ENCODE assay signal across 22 cellular contexts in genomic region chr6:7891098-7891872, GRCh38.
"Had no signal": no experiment of that assay in that cellular context is flagged by ENCODE, and none has a peak within 500 bp of the region (broad histone marks: within the 10 kb centered on the region; RNA-seq: fewer than 3 reads in every experiment).

No MANE protein-coding gene starts in this region.

- H3K4me3 Mint-ChIP-seq: endodermal cell, nephron had no signal

- H3K27ac Mint-ChIP-seq: endodermal cell, nephron, progenitor cell of endocrine pancreas had no signal

- H3K27me3 ChIP-seq: colonic mucosa, pancreas, sigmoid colon, suprapubic skin, thyroid gland, upper lobe of left lung, vagina had no signal

- H3K4me1 ChIP-seq: colonic mucosa, pancreas, sigmoid colon, suprapubic skin, thyroid gland, upper lobe of left lung, vagina had no signal

- H3K9me3 Mint-ChIP-seq: endodermal cell, nephron had no signal

- ATAC-seq: left lobe of liver; stimulated activated naive CD8-positive, alpha-beta T cell treated with anti-CD3 and anti-CD28 coated beads, Interleukin-15, Interleukin-2, amounts not matched to agents 100 U/mL and 50 U/mL, for 24 hours had no signal

- H3K9me3 ChIP-seq: colonic mucosa, pancreas, sigmoid colon, suprapubic skin, thyroid gland, upper lobe of left lung, vagina had no signal

- H3K4me3 ChIP-seq: colonic mucosa, lung, pancreas, sigmoid colon, skin epidermis, suprapubic skin, thyroid gland, upper lobe of left lung, vagina had no signal

- DNase-seq: colonic mucosa; effector CD4-positive, alpha-beta T cell; endodermal cell; foreskin melanocyte; head of caudate nucleus; hippocampal formation; mesenchymal stem cell; midbrain; occipital lobe; pancreas; sigmoid colon; stimulated activated CD4-positive, alpha-beta T cell treated with anti-CD3 and anti-CD28 coated beads, Interleukin-12 subunit alpha, Interleukin-12 subunit beta, amount 100 ng/mL, for 4 hours; stimulated activated naive CD8-positive, alpha-beta T cell treated with anti-CD3 and anti-CD28 coated beads, Interleukin-15, Interleukin-2, amounts not matched to agents 100 U/mL and 50 U/mL, for 24 hours; thyroid gland; upper lobe of left lung had no signal

- H3K4me1 Mint-ChIP-seq: endodermal cell, nephron had no signal

- H3K27ac ChIP-seq: colonic mucosa, pancreas, sigmoid colon, skin epidermis, suprapubic skin, thyroid gland, upper lobe of left lung, vagina had no signal
